ENCODE assay signal across 8 cellular contexts in genomic region chr19:38898788-38899446, GRCh38. TPM values are rescaled to one million over a fixed set of nuclear protein-coding genes. Genes with fewer than 3 reads are reported as not detected.
A peak's percentile ranks its signal among the peaks of the same experiment; 100 is the strongest.
DNase-seq lines count a peak whose midpoint lies in the region; ATAC-seq and TF ChIP-seq lines count a peak whose summit lies in the region.

No MANE protein-coding gene starts in this region.

- H3K27me3 ChIP-seq in SU-DHL-6 (ENCODE audit: low read length): no peaks in the 10 kb centered on the region

- intact Hi-C loops in activated CD4-positive, alpha-beta T cell treated with anti-CD3 and anti-CD28 coated beads for 36 hours (cut with DNase I, micrococcal nuclease): loop anchor here (1.0 kb wide), 13 partner anchors 21 to 563 kb away; partner anchors contain the start of genes ECH1 (in 2 of the 2), MRPS12 (in 2 of the 2), SARS2 (in 2 of the 2) and ACTN4 (in 1 of the 2)

- no peak for DNase-seq in activated CD4-positive, alpha-beta T cell treated with anti-CD3 and anti-CD28 coated beads for 36 hours
- DNase-seq in activated CD4-positive, alpha-beta T cell treated with anti-CD3 and anti-CD28 coated beads, Interleukin-2, amount 50 U/mL, for 4 hours: no peak
- DNase-seq in fibroblast of mammary gland (ENCODE audit: low read depth) (peak; percentile 28), osteocyte (ENCODE audit: extremely low spot score, unreplicated experiment) (no peak), SW 1271 (lab: John Stamatoyannopoulos, UW) (no peak), NCI-H1694 (lab: John Stamatoyannopoulos, UW) (no peak)

- no peak for ATAC-seq in activated CD4-positive, alpha-beta T cell treated with anti-CD3 and anti-CD28 coated beads for 36 hours
- ATAC-seq in HG03095 (IDR thresholded peaks at IDR 0.05; ENCODE audit: unreplicated experiment): no peak

- peaks cover 13% of the 10 kb centered on the region for H3K36me3 Mint-ChIP-seq in activated CD4-positive, alpha-beta T cell treated with anti-CD3 and anti-CD28 coated beads for 36 hours (ENCODE audit: low read depth)
- H3K36me3 Mint-ChIP-seq in osteocyte (ENCODE audit: unreplicated experiment): no peaks in the 10 kb centered on the region

- H3K27ac ChIP-seq in SU-DHL-6 (ENCODE audit: low read depth, low read length): no peak overlapping the region

- no peaks in the 10 kb centered on the region for H3K9me3 Mint-ChIP-seq in activated CD4-positive, alpha-beta T cell treated with anti-CD3 and anti-CD28 coated beads for 36 hours (ENCODE audit: low read depth)
- no peaks in the 10 kb centered on the region for H3K9me3 Mint-ChIP-seq in osteocyte (ENCODE audit: unreplicated experiment)

- H3K4me2 ChIP-seq in SU-DHL-6 (ENCODE audit: low read depth, low read length, poor library complexity, severe bottlenecking): peak overlapping the region; percentile 80

- H3K4me1 Mint-ChIP-seq in activated CD4-positive, alpha-beta T cell treated with anti-CD3 and anti-CD28 coated beads for 36 hours: peaks cover 35% of the 10 kb centered on the region
- H3K4me1 Mint-ChIP-seq in osteocyte (ENCODE audit: unreplicated experiment): peaks cover 28% of the 10 kb centered on the region

- H3K79me2 ChIP-seq in SU-DHL-6 (ENCODE audit: insufficient read depth, low read length): peaks cover 29% of the 10 kb centered on the region

- H3K4me3 ChIP-seq in SU-DHL-6 (ENCODE audit: insufficient read depth, low read length, poor library complexity, severe bottlenecking) (peak overlapping the region; percentile 91), fibroblast of mammary gland (ENCODE audit: control insufficient read depth, low read depth, low read length) (peak overlapping the region; percentile 90)

- H3K27me3 Mint-ChIP-seq in activated CD4-positive, alpha-beta T cell treated with anti-CD3 and anti-CD28 coated beads for 36 hours: no peaks in the 10 kb centered on the region
- no peaks in the 10 kb centered on the region for H3K27me3 Mint-ChIP-seq in osteocyte (ENCODE audit: unreplicated experiment)

- TF ChIP-seq CTCF in SU-DHL-6 (IDR thresholded peaks at IDR 0.05; ENCODE audit: insufficient read depth, low read length, poor library complexity, severe bottlenecking) (no peak), fibroblast of mammary gland (conservative IDR thresholded peaks at IDR 0.05; ENCODE audit: control insufficient read depth, insufficient read depth, low read depth, low read length) (no peak), osteocyte (IDR thresholded peaks at IDR 0.05) (no peak)

- H3K9ac ChIP-seq in SU-DHL-6 (ENCODE audit: low read length): peak overlapping the region; percentile 71

- peak overlapping the region; percentile 91 for H3K27ac Mint-ChIP-seq in activated CD4-positive, alpha-beta T cell treated with anti-CD3 and anti-CD28 coated beads for 36 hours
- peak overlapping the region; percentile 91 for H3K27ac Mint-ChIP-seq in osteocyte (ENCODE audit: unreplicated experiment)

- no peaks in the 10 kb centered on the region for H4K20me1 ChIP-seq in SU-DHL-6 (ENCODE audit: low read depth, low read length)

- peak overlapping the region; percentile 88 for H3K4me3 Mint-ChIP-seq in activated CD4-positive, alpha-beta T cell treated with anti-CD3 and anti-CD28 coated beads for 36 hours
- H3K4me3 Mint-ChIP-seq in osteocyte (ENCODE audit: unreplicated experiment): peak overlapping the region; percentile 97

- no peaks in the 10 kb centered on the region for H3K9me2 ChIP-seq in SU-DHL-6 (replicated peaks; ENCODE audit: insufficient read depth, low read length)

- CTCF ChIA-PET in activated CD4-positive, alpha-beta T cell treated with anti-CD3 and anti-CD28 coated beads for 36 hours (lab: Charles Lee): interaction anchor here (3.2 kb wide), 1 partner anchor 11 kb away, joined by 12 read pairs; no protein-coding TSS in a partner anchor

- H2AFZ ChIP-seq in SU-DHL-6 (ENCODE audit: low read depth, low read length, severe bottlenecking): peak overlapping the region; percentile 67

- no peaks in the 10 kb centered on the region for H3K9me3 ChIP-seq in SU-DHL-6 (ENCODE audit: insufficient read depth, low read length)

- POLR2A ChIA-PET in activated CD4-positive, alpha-beta T cell treated with anti-CD3 and anti-CD28 coated beads for 36 hours (lab: Charles Lee): no interaction called here

- no peaks in the 10 kb centered on the region; the same call in 1 of the 2 replicates for H3F3A ChIP-seq in SU-DHL-6 (ENCODE audit: insufficient read depth)

- no peaks in the 10 kb centered on the region for H3K36me3 ChIP-seq in SU-DHL-6 (ENCODE audit: low read length)

RNA-seq across cellular contexts. Expression of gene SIRT2, which starts 0.5 kb away (rescaled TPM):
- 10 to 100 TPM; 17.8 to 23.1 TPM for total RNA-seq in activated CD4-positive, alpha-beta T cell treated with anti-CD3 and anti-CD28 coated beads for 36 hours
- total RNA-seq in osteocyte: 70.2 and 72.4 TPM in 2 replicates

RNA-seq across cellular contexts. Expression of gene NFKBIB, which starts 0.9 kb away (rescaled TPM):
- total RNA-seq in activated CD4-positive, alpha-beta T cell treated with anti-CD3 and anti-CD28 coated beads for 36 hours: 10 to 100 TPM; 49.4 to 52.5 TPM
- total RNA-seq in osteocyte: 18.0 and 18.7 TPM in 2 replicates

RNA-seq across cellular contexts. Expression of gene CCER2, which starts 13.1 kb away (rescaled TPM):
- under 1 TPM; 0.34 to 0.54 TPM for total RNA-seq in activated CD4-positive, alpha-beta T cell treated with anti-CD3 and anti-CD28 coated beads for 36 hours
- total RNA-seq in osteocyte: 0.43 TPM in 1 of 2 replicates, not detected in the other

RNA-seq across cellular contexts. Expression of gene RINL, which starts 20.8 kb away (rescaled TPM):
- total RNA-seq in activated CD4-positive, alpha-beta T cell treated with anti-CD3 and anti-CD28 coated beads for 36 hours: 10 to 100 TPM; 85.8 to 90.3 TPM
- 0.55 TPM in 1 of 2 replicates, not detected in the other for total RNA-seq in osteocyte

RNA-seq across cellular contexts. Expression of gene SARS2, which starts 31.6 kb away (rescaled TPM):
- 10 to 100 TPM; 36.7 to 39.4 TPM for total RNA-seq in activated CD4-positive, alpha-beta T cell treated with anti-CD3 and anti-CD28 coated beads for 36 hours
- total RNA-seq in osteocyte: 25.0 and 26.7 TPM in 2 replicates
